Comparison of ENCODE assay signal across 9 cellular contexts in the genomic region with DNA sequence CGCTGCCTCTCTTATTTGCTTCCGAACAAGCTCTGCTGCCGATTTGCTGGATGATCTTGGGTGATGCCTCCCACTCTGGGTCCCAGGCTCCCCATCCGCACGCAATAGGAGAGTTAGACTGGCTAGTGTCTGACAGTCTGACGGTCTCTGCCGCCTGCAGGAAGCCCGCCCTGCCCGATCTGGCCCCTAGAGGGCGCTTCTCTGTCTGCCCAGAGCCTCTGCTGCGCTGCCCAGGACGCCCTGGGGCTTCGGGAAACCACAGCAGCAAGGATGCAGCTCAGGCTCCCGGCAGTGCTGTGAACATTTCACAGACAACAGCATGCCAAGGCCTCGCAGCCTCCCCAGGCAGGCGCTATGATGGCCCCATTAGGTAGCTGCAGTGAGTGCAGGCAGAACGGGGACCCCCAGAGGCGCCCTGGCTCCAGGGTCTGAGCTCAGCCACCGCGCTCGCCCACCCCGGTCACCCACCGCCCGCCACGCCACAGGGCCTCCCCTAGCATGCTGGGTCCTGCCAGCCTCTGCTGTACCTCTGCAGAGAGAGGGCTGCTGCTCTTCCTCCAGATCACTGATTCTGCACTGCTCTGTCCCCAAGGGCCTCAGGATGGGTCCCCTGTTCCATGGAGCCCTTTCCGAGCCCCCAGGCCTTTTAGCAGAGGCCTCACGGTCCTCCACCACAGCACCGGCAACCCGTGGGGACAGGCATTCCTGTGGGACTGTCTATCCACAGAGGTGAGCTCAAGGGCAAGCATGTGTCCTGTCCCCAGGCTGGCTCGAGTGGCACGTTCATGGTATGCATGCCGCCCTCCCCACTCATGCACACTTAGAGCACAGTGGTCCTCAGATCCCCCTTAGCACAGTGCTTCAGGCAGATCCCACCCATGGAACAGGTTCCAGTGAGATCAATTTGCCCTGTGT. TPM values are rescaled to one million over a fixed set of nuclear protein-coding genes. Genes with fewer than 3 reads are reported as not detected.
DNase-seq lines count a peak whose midpoint lies in the region; ATAC-seq, FAIRE-seq and TF ChIP-seq lines count a peak whose summit lies in the region.
"Had no signal": no experiment of that assay in that cellular context is flagged by ENCODE, and none has a peak within 500 bp of the region (broad histone marks: within the 10 kb centered on the region; RNA-seq: fewer than 3 reads in every experiment).

No MANE protein-coding gene starts in this region.

- H3K27me3 ChIP-seq in A673 (replicated peaks; ENCODE audit: insufficient read depth, low read depth, low read length, poor library complexity) = no peaks in the 10 kb centered on the region

- H3K9me3 ChIP-seq in A673 (ENCODE audit: low read depth, low read length, poor library complexity, severe bottlenecking) = no peaks in the 10 kb centered on the region

- no TSS peak for BruUV-seq in A673 (replicated peaks; lab: Mats Ljungman, UMichigan)

- H3K4me1 Mint-ChIP-seq in activated CD4-positive, alpha-beta T cell treated with anti-CD3 and anti-CD28 coated beads, Interleukin-2, amount 10 ng/mL, durations not matched to agents 24 days and 14 days = no peaks in the 10 kb centered on the region
- H3K4me1 Mint-ChIP-seq in chondrocyte (ENCODE audit: low read depth) = peaks cover 4% of the 10 kb centered on the region

- H3K4me3 Mint-ChIP-seq in activated CD4-positive, alpha-beta T cell treated with anti-CD3 and anti-CD28 coated beads, Interleukin-2, amount 10 ng/mL, durations not matched to agents 24 days and 14 days = no peak overlapping the region
- no peak overlapping the region for H3K4me3 Mint-ChIP-seq in chondrocyte (ENCODE audit: unreplicated experiment)

- CTCF ChIA-PET in A673 (lab: Charles Lee) = interaction anchor here (0.5 to 1.1 kb wide), 3 partner anchors 22 to 510 kb away, joined by 3 to 7 read pairs (median 7); a partner anchor contains a TSS

- H3K4me3 ChIP-seq in A673 (ENCODE audit: low read depth, low read length, poor library complexity, severe bottlenecking) = no peak overlapping the region

- TF ChIP-seq CTCF in A673 (conservative IDR thresholded peaks at IDR 0.05; ENCODE audit: low read depth, low read length) (peak; percentile 97), chondrocyte (IDR thresholded peaks at IDR 0.05) (peak; percentile 96)

- H3K27me3 Mint-ChIP-seq in activated CD4-positive, alpha-beta T cell treated with anti-CD3 and anti-CD28 coated beads, Interleukin-2, amount 10 ng/mL, durations not matched to agents 24 days and 14 days = no peaks in the 10 kb centered on the region
- no peaks in the 10 kb centered on the region for H3K27me3 Mint-ChIP-seq in chondrocyte (ENCODE audit: low read depth)

- H3K27ac Mint-ChIP-seq in activated CD4-positive, alpha-beta T cell treated with anti-CD3 and anti-CD28 coated beads, Interleukin-2, amount 10 ng/mL, durations not matched to agents 24 days and 14 days = no peak overlapping the region
- no peak overlapping the region for H3K27ac Mint-ChIP-seq in chondrocyte (ENCODE audit: unreplicated experiment)

- POLR2A ChIA-PET in A673 (lab: Charles Lee; ENCODE audit: low non-redundant PET) = no interaction called here

- no peak overlapping the region for H3K27ac ChIP-seq in A673 (ENCODE audit: low read depth, low read length, poor library complexity, severe bottlenecking)

- H3K36me3 Mint-ChIP-seq in activated CD4-positive, alpha-beta T cell treated with anti-CD3 and anti-CD28 coated beads, Interleukin-2, amount 10 ng/mL, durations not matched to agents 24 days and 14 days (ENCODE audit: low read depth) = no peaks in the 10 kb centered on the region
- peaks cover 3% of the 10 kb centered on the region for H3K36me3 Mint-ChIP-seq in chondrocyte (ENCODE audit: low read depth)

- peak; percentile 74 for FAIRE-seq in GM19239 (lab: Jason Lieb, UNC)

- H3K4me1 ChIP-seq in A673 (ENCODE audit: insufficient read depth, low read length, poor library complexity, severe bottlenecking) = no peaks in the 10 kb centered on the region

- intact Hi-C loops in A673 (cut with micrococcal nuclease; ENCODE audit: unreplicated experiment) = loop anchor here (1.0 kb wide), 1 partner anchor 239 kb away; no protein-coding TSS in a partner anchor
- intact Hi-C loops in activated CD4-positive, alpha-beta T cell treated with anti-CD3 and anti-CD28 coated beads, Interleukin-2, amount 10 ng/mL, durations not matched to agents 24 days and 14 days (cut with micrococcal nuclease) = loop anchor here (10.0 kb wide), 1 partner anchor 90 kb away; a partner anchor contains a TSS

- DNase-seq in A673 (ENCODE audit: low spot score) (peak; percentile 83), GM19239 (ENCODE audit: insufficient read length, low spot score) (peak; percentile 99), NCI-H510A treated with DMSO at 0.1 percent for 48 hours (lab: John Stamatoyannopoulos, UW) (peak; percentile 54), chondrocyte (ENCODE audit: low spot score) (peak; percentile 96), left lobe of liver (ENCODE audit: low spot score) (peak; percentile 86)
- peak; percentile 94 for DNase-seq in activated CD4-positive, alpha-beta T cell treated with anti-CD3 and anti-CD28 coated beads, Interleukin-2, amount 10 ng/mL, durations not matched to agents 24 days and 14 days
- DNase-seq in stimulated activated CD4-positive, alpha-beta T cell treated with anti-CD3 and anti-CD28 coated beads, Interleukin-2, amount 100 ng/mL, for 48 hours = peak; percentile 82 to 86

- ATAC-seq in left lobe of liver = peak; percentile 94
- no peak for ATAC-seq in HG03159 (IDR thresholded peaks at IDR 0.05; ENCODE audit: unreplicated experiment)

- H3K36me3 ChIP-seq in A673 (ENCODE audit: insufficient read depth, low read length, poor library complexity, severe bottlenecking) = peaks cover 5% of the 10 kb centered on the region

- no peaks in the 10 kb centered on the region for H3K9me3 Mint-ChIP-seq in activated CD4-positive, alpha-beta T cell treated with anti-CD3 and anti-CD28 coated beads, Interleukin-2, amount 10 ng/mL, durations not matched to agents 24 days and 14 days
- H3K9me3 Mint-ChIP-seq in chondrocyte (ENCODE audit: low read depth) = no peaks in the 10 kb centered on the region

RNA-seq across cellular contexts. Expression of a gene that starts 4.3 kb away (rescaled TPM):
- total RNA-seq in A673 (2021) (1.6 and 2.5 TPM in 2 replicates), chondrocyte (0.21 to 0.42 TPM in 2 of 3 replicates, not detected in the other), left lobe of liver (1.1 TPM)
- total RNA-seq in activated CD4-positive, alpha-beta T cell treated with anti-CD3 and anti-CD28 coated beads, Interleukin-2, amount 10 ng/mL, durations not matched to agents 24 days and 14 days = 0.19 and 0.45 TPM in 2 replicates
- total RNA-seq: urinary bladder had no signal

RNA-seq across cellular contexts. Expression of a gene that starts 30.8 kb away (rescaled TPM):
- not detected in 2 replicates for total RNA-seq in A673 (2021)
- total RNA-seq in activated CD4-positive, alpha-beta T cell treated with anti-CD3 and anti-CD28 coated beads, Interleukin-2, amount 10 ng/mL, durations not matched to agents 24 days and 14 days = not detected in 2 replicates
- 0.50 TPM in 1 of 3 replicates, not detected in the others for total RNA-seq in chondrocyte
- total RNA-seq in left lobe of liver = not detected

RNA-seq across cellular contexts. Expression of a gene that starts 57.5 kb away (rescaled TPM):
- total RNA-seq in A673 (2021) (24.8 and 26.6 TPM in 2 replicates), chondrocyte (13.5 to 22.6 TPM (median 19.1 TPM) in 3 replicates), left lobe of liver (16.8 TPM)
- total RNA-seq in activated CD4-positive, alpha-beta T cell treated with anti-CD3 and anti-CD28 coated beads, Interleukin-2, amount 10 ng/mL, durations not matched to agents 24 days and 14 days = 11.9 and 15.1 TPM in 2 replicates
